ENCODE assay signal across 8 cellular contexts in the genomic region with DNA sequence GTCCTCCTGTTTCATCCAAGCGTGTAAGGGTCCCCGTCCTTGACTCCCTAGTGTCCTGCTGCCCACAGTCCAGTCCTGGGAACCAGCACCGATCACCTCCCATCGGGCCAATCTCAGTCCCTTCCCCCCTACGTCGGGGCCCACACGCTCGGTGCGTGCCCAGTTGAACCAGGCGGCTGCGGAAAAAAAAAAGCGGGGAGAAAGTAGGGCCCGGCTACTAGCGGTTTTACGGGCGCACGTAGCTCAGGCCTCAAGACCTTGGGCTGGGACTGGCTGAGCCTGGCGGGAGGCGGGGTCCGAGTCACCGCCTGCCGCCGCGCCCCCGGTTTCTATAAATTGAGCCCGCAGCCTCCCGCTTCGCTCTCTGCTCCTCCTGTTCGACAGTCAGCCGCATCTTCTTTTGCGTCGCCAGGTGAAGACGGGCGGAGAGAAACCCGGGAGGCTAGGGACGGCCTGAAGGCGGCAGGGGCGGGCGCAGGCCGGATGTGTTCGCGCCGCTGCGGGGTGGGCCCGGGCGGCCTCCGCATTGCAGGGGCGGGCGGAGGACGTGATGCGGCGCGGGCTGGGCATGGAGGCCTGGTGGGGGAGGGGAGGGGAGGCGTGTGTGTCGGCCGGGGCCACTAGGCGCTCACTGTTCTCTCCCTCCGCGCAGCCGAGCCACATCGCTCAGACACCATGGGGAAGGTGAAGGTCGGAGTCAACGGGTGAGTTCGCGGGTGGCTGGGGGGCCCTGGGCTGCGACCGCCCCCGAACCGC. TPM values are rescaled to one million over a fixed set of nuclear protein-coding genes. Genes with fewer than 3 reads are reported as not detected.
DNase-seq lines count a peak whose midpoint lies in the region; ATAC-seq and TF ChIP-seq lines count a peak whose summit lies in the region.

TSS of gene GAPDH (plus strand) at position 360 of the 756 bp plus-strand sequence. CDS start at position 676, 316 bp downstream.

- H3K36me3 ChIP-seq in Panc1 (ENCODE audit: control insufficient read depth, insufficient read depth, low read length): peaks cover 11% of the 10 kb centered on the region
- H3K36me3 ChIP-seq in esophagus (ENCODE audit: control insufficient read depth in 2 of 2, insufficient read depth in 2 of 2, low read length in 1 of 2): peaks cover 12 to 37% of the 10 kb centered on the region in 2 donors
- H3K36me3 ChIP-seq in muscle layer of duodenum (ENCODE audit: control insufficient read depth in 1 of 2, insufficient read depth in 2 of 2, low read length in 2 of 2): peaks cover 34 to 48% of the 10 kb centered on the region in 2 donors

- H3K27ac ChIP-seq in Panc1 (ENCODE audit: low read length) (peak within 1 kb of the TSS; percentile 95), esophagus (ENCODE audit: low read depth in 2 of 2, low read length in 1 of 2) (peak within 1 kb of the TSS; percentile 99), muscle layer of duodenum (ENCODE audit: low read length) (peak within 1 kb of the TSS; percentile 96)

- H3K36me3 Mint-ChIP-seq in activated T-cell treated with anti-CD3 and anti-CD28 coated beads, Interleukin-2, amount 50 U/mL, for 4 hours (ENCODE audit: insufficient read depth): peaks cover 40% of the 10 kb centered on the region

- no peak for TF ChIP-seq CTCF in Panc1 (IDR thresholded peaks at IDR 0.05)

- CTCF ChIA-PET in Panc1 (lab: Charles Lee): no interaction called here

- H3K9me3 ChIP-seq in Panc1 (ENCODE audit: control insufficient read depth, insufficient read depth, low read depth, low read length) (no peaks in the 10 kb centered on the region), esophagus (ENCODE audit: control insufficient read depth in 2 of 2, insufficient read depth in 1 of 2, low read depth in 1 of 2, low read length in 1 of 2) (no peaks in the 10 kb centered on the region), muscle layer of duodenum (ENCODE audit: control insufficient read depth in 1 of 2, low read length in 2 of 2) (no peaks in the 10 kb centered on the region)

- H3K27me3 Mint-ChIP-seq in activated T-cell treated with anti-CD3 and anti-CD28 coated beads, Interleukin-2, amount 50 U/mL, for 4 hours (ENCODE audit: low read depth): no peaks in the 10 kb centered on the region

- H3K4me3 ChIP-seq in Panc1 (ENCODE audit: low read depth in 2 of 2, low read length in 2 of 2) (peak within 1 kb of the TSS; percentile 77 to 86), esophagus (ENCODE audit: low read depth in 1 of 2, low read length in 2 of 2) (peak within 1 kb of the TSS; percentile 89 to 98), muscle layer of duodenum (ENCODE audit: low read depth in 1 of 2, low read length in 2 of 2) (peak within 1 kb of the TSS; percentile 88 to 98)

- BruUV-seq in Panc1 (replicated peaks; lab: Mats Ljungman, UMichigan): no TSS peak

- no peaks in the 10 kb centered on the region for H3K9me3 Mint-ChIP-seq in activated T-cell treated with anti-CD3 and anti-CD28 coated beads, Interleukin-2, amount 50 U/mL, for 4 hours

- H3K4me1 Mint-ChIP-seq in activated T-cell treated with anti-CD3 and anti-CD28 coated beads, Interleukin-2, amount 50 U/mL, for 4 hours (ENCODE audit: low read depth): peaks cover 46% of the 10 kb centered on the region

- POLR2A ChIA-PET in Panc1 (lab: Charles Lee): interaction anchor here (0.5 to 0.9 kb wide), 14 partner anchors 23 to 371 kb away, joined by 3 to 16 read pairs (median 6); partner anchors contain the start of genes MRPL51 and SPSB2

- 0% methylated on average over 65 to 69 of the region's 69 CpGs for whole genome bisulfite sequencing in esophagus, 2 donors

- intact Hi-C loops in Panc1 (cut with micrococcal nuclease; ENCODE audit: unreplicated experiment): no loop called here

- H3K4me1 ChIP-seq in Panc1 (ENCODE audit: control insufficient read depth, insufficient read depth, low read length) (peaks cover 45% of the 10 kb centered on the region), esophagus (ENCODE audit: control insufficient read depth in 2 of 2, insufficient read depth in 2 of 2, low read length in 1 of 2) (peaks cover 5 to 29% of the 10 kb centered on the region in 2 donors), muscle layer of duodenum (ENCODE audit: control insufficient read depth in 1 of 2, insufficient read depth in 2 of 2, low read length in 2 of 2) (peaks cover 15 to 48% of the 10 kb centered on the region in 2 donors)

- no peaks in the 10 kb centered on the region for H3K27me3 ChIP-seq in Panc1 (ENCODE audit: control insufficient read depth, insufficient read depth, low read length)
- no peaks in the 10 kb centered on the region for H3K27me3 ChIP-seq in esophagus (ENCODE audit: control insufficient read depth in 1 of 2, insufficient read depth in 2 of 2, low read length in 2 of 2)
- no peaks in the 10 kb centered on the region for H3K27me3 ChIP-seq in muscle layer of duodenum (ENCODE audit: low read depth, low read length)

- peak; percentile 99 for DNase-seq in DMS53 treated with DMSO at 0.1 percent for 48 hours (lab: John Stamatoyannopoulos, UW; ENCODE audit: unreplicated experiment)
- peak; percentile 90 for DNase-seq in KG1 (lab: John Stamatoyannopoulos, UW)
- DNase-seq in Panc1 (ENCODE audit: low read depth, low spot score): peak; percentile 75
- peak; percentile 81 for DNase-seq in activated T-cell treated with anti-CD3 and anti-CD28 coated beads, Interleukin-2, amount 50 U/mL, for 4 hours
- DNase-seq in stimulated activated CD8-positive, alpha-beta memory T cell treated with anti-CD3 and anti-CD28 coated beads, Interleukin-7, amount 100 ng/mL, for 48 hours (ENCODE audit: extremely low read depth in 1 of 2, low read depth in 1 of 2): peak; percentile 85 to 86

- H3K4me3 Mint-ChIP-seq in activated T-cell treated with anti-CD3 and anti-CD28 coated beads, Interleukin-2, amount 50 U/mL, for 4 hours: peak within 1 kb of the TSS; percentile 97

- in situ Hi-C loops in Panc1 (cut with HindIII; ENCODE audit: low pct_unique_long_range_greater_than_20kb, low sequenced_read_pairs): no loop called here

- ATAC-seq in GM21723 (IDR thresholded peaks at IDR 0.05; ENCODE audit: unreplicated experiment): peak; percentile 65
- peak; percentile 62 for ATAC-seq in Panc1
- peak; percentile 53 to 54 for ATAC-seq in activated T-cell treated with anti-CD3 and anti-CD28 coated beads, Interleukin-2, amount 50 U/mL, for 4 hours

RNA-seq across cellular contexts. Expression of gene GAPDH, which starts in this region (rescaled TPM):
- total RNA-seq in Panc1 (2021; ENCODE audit: unreplicated experiment): 2,912 TPM
- polyA plus RNA-seq in Panc1 (2012; ENCODE audit: insufficient read length): 4,959 TPM
- total RNA-seq in activated T-cell treated with anti-CD3 and anti-CD28 coated beads, Interleukin-2, amount 50 U/mL, for 4 hours: 1,000 to 10,000 TPM; 4,635 to 5,387 (median 5,019) TPM
- 1,000 to 10,000 TPM; 2,765 to 3,567 TPM for polyA plus RNA-seq in esophagus

Comparison
In these comparisons a context has a peak if more than half of its experiments do, and no peak if none do; other contexts are left out.
1. Peak in every context shown above with its lines: DNase-seq, ATAC-seq, H3K4me3 ChIP-seq and H3K27ac ChIP-seq.